11 cellular contexts compared by ENCODE assay signal in genomic region chr21:39082656-39083376, GRCh38.
DNase-seq lines count a peak whose midpoint lies in the region; ATAC-seq, FAIRE-seq and TF ChIP-seq lines count a peak whose summit lies in the region.
"Had no signal": no experiment of that assay in that cellular context is flagged by ENCODE, and none has a peak within 500 bp of the region (broad histone marks: within the 10 kb centered on the region; RNA-seq: fewer than 3 reads in every experiment).

No MANE protein-coding gene starts in this region.

- no peak overlapping the region for H3K4me3 Mint-ChIP-seq in progenitor cell of endocrine pancreas (ENCODE audit: low read depth)

- DNase-seq in HCT116 (ENCODE audit: low read depth, low spot score) (peak; percentile 13), NCI-H345 (lab: John Stamatoyannopoulos, UW) (peak; percentile 80), epithelial cell of proximal tubule (ENCODE audit: low read depth) (no peak), progenitor cell of endocrine pancreas (ENCODE audit: low spot score, unreplicated experiment) (no peak), NCI-H1436 treated with DMSO at 0.1 percent for 48 hours (lab: John Stamatoyannopoulos, UW) (no peak), caudate nucleus (lab: John Stamatoyannopoulos, UW) (no peak), RCC 7860 (ENCODE audit: low spot score) (no peak)
- DNase-seq: activated naive CD4-positive, alpha-beta T cell treated with Interleukin-2 at 50 U/mL for 16 hours; kidney glomerular epithelial cell had no signal

- no peak for TF ChIP-seq CTCF in HCT116 (IDR thresholded peaks at IDR 0.05 in 2 of 3, conservative IDR thresholded peaks at IDR 0.05 in 1 of 3; ENCODE audit: borderline replicate concordance in 1 of 3, insufficient read depth in 1 of 3, low read depth in 2 of 3, low read length in 2 of 3)
- TF ChIP-seq CTCF in epithelial cell of proximal tubule (conservative IDR thresholded peaks at IDR 0.05; ENCODE audit: low read depth, low read length) = no peak
- TF ChIP-seq CTCF in progenitor cell of endocrine pancreas (IDR thresholded peaks at IDR 0.05; ENCODE audit: unreplicated experiment) = peak; percentile 23

- H3K9ac ChIP-seq in HCT116 (ENCODE audit: low read length) = no peak overlapping the region

- TF ChIP-seq POLR2A in HCT116 (IDR thresholded peaks at IDR 0.05; ENCODE audit: borderline replicate concordance, extremely low read depth, insufficient read depth, insufficient read length) = no peak

- POLR2A ChIA-PET in HCT116 (lab: Charles Lee) = no interaction called here

- ATAC-seq in HCT116 (peak; percentile 87), GM19351 (IDR thresholded peaks at IDR 0.05; ENCODE audit: unreplicated experiment) (no peak)
- ATAC-seq: activated CD4-positive, CD25-positive, alpha-beta regulatory T cell treated with anti-CD3 and anti-CD28 coated beads, Interleukin-2, amount 50 U/mL, for 24 hours had no signal

- CTCF ChIA-PET in HCT116 (lab: Charles Lee) = no interaction called here

- TF ChIP-seq RAD21 in HCT116 (IDR thresholded peaks at IDR 0.05; ENCODE audit: low read depth) = no peak

- peaks cover 11% of the 10 kb centered on the region for H3K27me3 Mint-ChIP-seq in progenitor cell of endocrine pancreas

- no peaks in the 10 kb centered on the region for H3K9me3 ChIP-seq in HCT116 (ENCODE audit: control insufficient read depth in 1 of 2, insufficient read depth in 1 of 2, low read depth in 1 of 2, low read length in 2 of 2)

- BruUV-seq in HCT116 (replicated peaks; lab: Mats Ljungman, UMichigan) = no TSS peak

- H3K27ac Mint-ChIP-seq in progenitor cell of endocrine pancreas = no peak overlapping the region

- H3K4me3 ChIP-seq in HCT116 (replicated peaks in 1 of 2; ENCODE audit: low read depth in 1 of 2, low read length in 2 of 2) (no peak overlapping the region), epithelial cell of proximal tubule (ENCODE audit: low read depth, low read length) (peak overlapping the region; percentile 10)

- intact Hi-C loops in HCT116 (cut with micrococcal nuclease) = no loop called here

- peaks cover 12% of the 10 kb centered on the region for H3K4me1 Mint-ChIP-seq in progenitor cell of endocrine pancreas (ENCODE audit: low read depth)

- H3K9me3 Mint-ChIP-seq in progenitor cell of endocrine pancreas (ENCODE audit: low read depth) = no peaks in the 10 kb centered on the region

- peak overlapping the region; percentile 58 for H2AFZ ChIP-seq in HCT116 (ENCODE audit: low read depth, low read length, poor library complexity, severe bottlenecking)

- no peak overlapping the region for H3K27ac ChIP-seq in HCT116 (ENCODE audit: low read depth, low read length)
- no peak overlapping the region for H3K27ac ChIP-seq in caudate nucleus (ENCODE audit: low read depth, low read length)

- H3K9me2 ChIP-seq in HCT116 (ENCODE audit: insufficient read depth) = no peaks in the 10 kb centered on the region

- H3K36me3 Mint-ChIP-seq in progenitor cell of endocrine pancreas (ENCODE audit: insufficient read depth) = no peaks in the 10 kb centered on the region

- H4K20me1 ChIP-seq in HCT116 (ENCODE audit: insufficient read depth) = no peaks in the 10 kb centered on the region

- no peaks in the 10 kb centered on the region for H3K79me2 ChIP-seq in HCT116 (ENCODE audit: insufficient read depth, low read length)

- RAD21 ChIA-PET in HCT116 (lab: Charles Lee; ENCODE audit: low non-redundant PET in 1 of 2, low total read pairs in 2 of 2, uncharacterized antibody in 2 of 2, unreplicated experiment in 2 of 2) = interaction anchor here in 1 of 2 experiments (0.7 kb wide), 1 partner anchor 274 kb away, joined by 4 read pairs; no protein-coding TSS in a partner anchor

- H3K4me2 ChIP-seq in HCT116 (ENCODE audit: low read length) = peak overlapping the region; percentile 55

- peaks cover 4 to 8% of the 10 kb centered on the region in 2 experiments; a peak in 2 of 4 replicates for H3K4me1 ChIP-seq in HCT116 (ENCODE audit: control insufficient read depth in 1 of 2, insufficient read depth in 2 of 2, low read length in 2 of 2)

- FAIRE-seq in RCC 7860 (lab: Jason Lieb, UNC) = no peak

- no peaks in the 10 kb centered on the region for H3K27me3 ChIP-seq in HCT116 (ENCODE audit: insufficient read depth, low read length)

- no peaks in the 10 kb centered on the region for H3K36me3 ChIP-seq in HCT116 (ENCODE audit: control insufficient read depth in 1 of 2, insufficient read depth in 2 of 2, low read length in 2 of 2)

TF ChIP-seq in HCT116, 20 proteins besides CTCF, POLR2A, EP300 and RAD21:
- TF ChIP-seq EGR1 (IDR thresholded peaks at IDR 0.05; ENCODE audit: low read depth) = no peak
- no peak for TF ChIP-seq ZFX (IDR thresholded peaks at IDR 0.05)
- TF ChIP-seq MAX (IDR thresholded peaks at IDR 0.05) = no peak
- no peak for TF ChIP-seq POLR2AphosphoS5 (IDR thresholded peaks at IDR 0.05; ENCODE audit: low read depth, low read length)
- no peak for TF ChIP-seq YY1 (IDR thresholded peaks at IDR 0.05; ENCODE audit: extremely low read depth, insufficient replicate concordance, low read depth, low read length)
- no peak for TF ChIP-seq EZH2phosphoT487 (IDR thresholded peaks at IDR 0.05; ENCODE audit: borderline replicate concordance)
- no peak for TF ChIP-seq JUND (IDR thresholded peaks at IDR 0.05)
- TF ChIP-seq SP1 (IDR thresholded peaks at IDR 0.05; ENCODE audit: low read depth) = no peak
- TF ChIP-seq FOSL1 (IDR thresholded peaks at IDR 0.05; ENCODE audit: low read depth) = no peak
- TF ChIP-seq TCF7L2 (IDR thresholded peaks at IDR 0.05; ENCODE audit: borderline replicate concordance, extremely low read depth, insufficient read depth, insufficient read length) = no peak
- no peak for TF ChIP-seq SRF (IDR thresholded peaks at IDR 0.05; ENCODE audit: low read depth)
- TF ChIP-seq EZH2 (IDR thresholded peaks at IDR 0.05) = no peak
- no peak for TF ChIP-seq SIN3A (IDR thresholded peaks at IDR 0.05; ENCODE audit: low read depth)
- TF ChIP-seq ZBTB33 (IDR thresholded peaks at IDR 0.05; ENCODE audit: extremely low read depth, insufficient replicate concordance, low read length) = no peak

Comparison
In these comparisons a context has a peak if more than half of its experiments do, and no peak if none do; other contexts are left out.
1. DNase-seq: peak in HCT116 (single experiment) and NCI-H345 (single experiment); none in epithelial cell of proximal tubule (single experiment), progenitor cell of endocrine pancreas (single experiment), NCI-H1436 treated with DMSO at 0.1 percent for 48 hours (single experiment), caudate nucleus (0 of 61) and RCC 7860 (single experiment).